10 cellular contexts compared by ENCODE assay signal in genomic region chr15:92355307-92355706, GRCh38. TPM values are rescaled to one million over a fixed set of nuclear protein-coding genes. Genes with fewer than 3 reads are reported as not detected.
"Had no signal": no experiment of that assay in that cellular context is flagged by ENCODE, and none has a peak within 500 bp of the region (broad histone marks: within the 10 kb centered on the region; RNA-seq: fewer than 3 reads in every experiment).

No MANE protein-coding gene starts in this region.

- H3K27ac ChIP-seq: GM23248, HL-60, KMS-11 had no signal

- FAIRE-seq: H54 had no signal

- H3K4me2 ChIP-seq: KMS-11 had no signal

- H3K9ac ChIP-seq: GM23248, KMS-11 had no signal

- DNase-seq: GM23248, GOT3, H9, HCEC 1CT, IMR-90, Karpas-422, KBM-7 had no signal

- H3K4me3 ChIP-seq: GM23248 had no signal

- H2AFZ ChIP-seq: GM23248 had no signal

RNA-seq across cellular contexts. Expression of gene ST8SIA2, which starts 38.4 kb away (rescaled TPM):
- total RNA-seq: GM23248, IMR-90 had no signal
- polyA plus RNA-seq: GM23248, IMR-90 had no signal
